ENCODE assay signal across 8 cellular contexts in the genomic region with DNA sequence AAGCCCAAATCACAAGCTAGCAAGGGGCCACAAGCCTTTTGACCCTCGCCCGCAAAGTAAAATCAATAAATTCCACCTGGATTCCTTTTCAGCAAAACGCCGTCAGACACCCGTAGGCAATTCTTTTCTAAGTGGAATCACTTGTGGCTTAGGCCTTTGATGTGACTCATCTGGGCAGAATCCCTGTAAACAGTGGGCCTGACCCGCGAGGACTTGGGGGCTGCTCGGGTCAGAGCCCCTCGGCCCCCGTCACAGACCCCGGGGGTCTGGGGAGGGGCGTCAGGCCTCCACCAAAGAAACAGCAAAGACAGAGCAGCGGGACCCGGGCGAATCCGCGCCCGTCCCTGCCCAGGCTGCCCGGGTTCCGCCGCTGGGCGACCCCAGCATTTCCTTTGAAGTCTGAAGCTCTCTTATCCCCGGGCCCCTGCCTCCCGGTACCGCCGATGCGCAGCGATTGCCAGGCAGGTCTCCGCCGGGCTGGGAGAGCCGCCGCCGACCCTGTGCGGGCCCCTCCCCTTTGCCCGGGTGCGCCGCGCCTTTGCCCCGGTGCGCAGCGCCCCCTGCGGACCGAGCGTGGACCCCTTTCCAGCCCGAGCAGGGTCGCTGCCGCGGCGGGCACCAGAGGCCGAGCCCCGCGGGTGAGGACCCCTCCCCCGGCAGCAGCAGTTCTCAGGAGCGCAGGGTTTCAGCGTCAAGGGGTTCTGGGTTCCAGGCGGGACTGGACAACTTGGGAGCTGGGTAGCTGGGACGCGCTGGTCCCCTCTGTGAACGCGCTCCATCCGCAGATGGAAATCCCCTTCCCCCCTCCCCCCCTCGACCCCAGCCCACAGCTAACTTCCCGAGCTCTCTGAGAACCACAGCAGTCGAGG.
DNase-seq lines count a peak whose midpoint lies in the region; ATAC-seq lines count a peak whose summit lies in the region.

No MANE protein-coding gene starts in this region.

- peak; percentile 68 for DNase-seq in NCI-H2227 (lab: John Stamatoyannopoulos, UW; ENCODE audit: unreplicated experiment)
- DNase-seq in NCI-H2227 treated with DMSO at 0.1 percent for 48 hours (lab: John Stamatoyannopoulos, UW): no peak
- DNase-seq in activated CD4-positive, alpha-beta T cell treated with anti-CD3 and anti-CD28 coated beads, Interleukin-2, amount 50 U/mL, for 48 hours: peak; percentile 52 to 57
- peak; percentile 78 for DNase-seq in renal cortical epithelial cell (ENCODE audit: low read depth)
- DNase-seq in ureter (ENCODE audit: low spot score): no peak

- ATAC-seq in esophagus mucosa (peak; percentile 50), GM18867 (IDR thresholded peaks at IDR 0.05; ENCODE audit: unreplicated experiment) (no peak), HG03521 (IDR thresholded peaks at IDR 0.05; ENCODE audit: unreplicated experiment) (no peak)

Comparison
In these comparisons a context has a peak if more than half of its experiments do, and no peak if none do; other contexts are left out.
1. DNase-seq: peak in NCI-H2227 (single experiment), activated CD4-positive, alpha-beta T cell treated with anti-CD3 and anti-CD28 coated beads, Interleukin-2, amount 50 U/mL, for 48 hours (2 of 2) and renal cortical epithelial cell (single experiment); none in NCI-H2227 treated with DMSO at 0.1 percent for 48 hours (single experiment) and ureter (single experiment).